ENCODE assay signal across 1 cellular context in the genomic region with DNA sequence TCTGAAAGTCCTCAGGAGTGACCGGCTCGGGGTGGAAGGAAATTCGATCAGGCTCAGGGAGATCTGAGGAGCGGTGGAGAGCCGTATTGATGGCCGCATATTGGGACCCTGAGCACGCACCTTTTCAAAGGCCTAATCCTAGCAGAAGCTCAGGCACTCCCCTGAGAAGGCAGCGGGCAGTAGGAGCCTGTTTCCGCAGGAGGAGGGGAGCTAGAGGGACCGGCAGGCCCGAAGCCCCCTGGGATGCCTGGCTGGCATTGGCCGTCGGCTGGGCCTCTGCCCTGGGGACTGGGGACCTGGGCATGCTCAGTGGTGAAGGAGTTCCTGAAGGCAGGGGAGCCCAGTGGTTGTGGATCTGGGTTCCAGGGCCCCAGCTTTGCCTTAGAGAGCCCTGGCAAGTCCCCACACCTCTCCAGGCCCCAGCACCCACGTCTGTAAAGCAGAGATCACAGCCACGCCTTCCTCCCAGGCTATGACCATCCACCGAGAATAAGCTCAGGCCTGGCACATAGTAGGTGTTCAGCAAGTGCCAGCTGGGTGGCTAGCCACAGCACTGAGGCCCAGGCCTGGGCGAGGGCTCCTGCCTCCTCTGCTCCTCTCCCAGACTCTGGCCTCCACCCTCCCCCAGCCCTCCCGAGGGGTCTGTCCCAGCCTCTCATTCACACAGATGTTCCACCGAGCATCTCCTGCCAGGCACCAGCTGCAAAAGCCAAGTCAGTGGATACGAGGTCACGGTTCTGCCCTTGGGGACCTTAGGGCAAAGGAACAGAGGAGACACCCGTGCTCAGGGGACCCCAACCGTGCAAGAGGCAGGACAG.
TF ChIP-seq lines count a peak whose summit lies in the region.

No MANE protein-coding gene starts in this region.

TF ChIP-seq in GM23338, 12 proteins besides CTCF, POLR2A, EP300 and RAD21 (continued from another document):
- TF ChIP-seq, protein P1, sequence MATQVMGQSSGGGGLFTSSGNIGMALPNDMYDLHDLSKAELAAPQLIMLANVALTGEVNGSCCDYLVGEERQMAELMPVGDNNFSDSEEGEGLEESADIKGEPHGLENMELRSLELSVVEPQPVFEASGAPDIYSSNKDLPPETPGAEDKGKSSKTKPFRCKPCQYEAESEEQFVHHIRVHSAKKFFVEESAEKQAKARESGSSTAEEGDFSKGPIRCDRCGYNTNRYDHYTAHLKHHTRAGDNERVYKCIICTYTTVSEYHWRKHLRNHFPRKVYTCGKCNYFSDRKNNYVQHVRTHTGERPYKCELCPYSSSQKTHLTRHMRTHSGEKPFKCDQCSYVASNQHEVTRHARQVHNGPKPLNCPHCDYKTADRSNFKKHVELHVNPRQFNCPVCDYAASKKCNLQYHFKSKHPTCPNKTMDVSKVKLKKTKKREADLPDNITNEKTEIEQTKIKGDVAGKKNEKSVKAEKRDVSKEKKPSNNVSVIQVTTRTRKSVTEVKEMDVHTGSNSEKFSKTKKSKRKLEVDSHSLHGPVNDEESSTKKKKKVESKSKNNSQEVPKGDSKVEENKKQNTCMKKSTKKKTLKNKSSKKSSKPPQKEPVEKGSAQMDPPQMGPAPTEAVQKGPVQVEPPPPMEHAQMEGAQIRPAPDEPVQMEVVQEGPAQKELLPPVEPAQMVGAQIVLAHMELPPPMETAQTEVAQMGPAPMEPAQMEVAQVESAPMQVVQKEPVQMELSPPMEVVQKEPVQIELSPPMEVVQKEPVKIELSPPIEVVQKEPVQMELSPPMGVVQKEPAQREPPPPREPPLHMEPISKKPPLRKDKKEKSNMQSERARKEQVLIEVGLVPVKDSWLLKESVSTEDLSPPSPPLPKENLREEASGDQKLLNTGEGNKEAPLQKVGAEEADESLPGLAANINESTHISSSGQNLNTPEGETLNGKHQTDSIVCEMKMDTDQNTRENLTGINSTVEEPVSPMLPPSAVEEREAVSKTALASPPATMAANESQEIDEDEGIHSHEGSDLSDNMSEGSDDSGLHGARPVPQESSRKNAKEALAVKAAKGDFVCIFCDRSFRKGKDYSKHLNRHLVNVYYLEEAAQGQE (IDR thresholded peaks at IDR 0.05; ENCODE audit: unreplicated experiment), result no peak
- TF ChIP-seq, protein P2, sequence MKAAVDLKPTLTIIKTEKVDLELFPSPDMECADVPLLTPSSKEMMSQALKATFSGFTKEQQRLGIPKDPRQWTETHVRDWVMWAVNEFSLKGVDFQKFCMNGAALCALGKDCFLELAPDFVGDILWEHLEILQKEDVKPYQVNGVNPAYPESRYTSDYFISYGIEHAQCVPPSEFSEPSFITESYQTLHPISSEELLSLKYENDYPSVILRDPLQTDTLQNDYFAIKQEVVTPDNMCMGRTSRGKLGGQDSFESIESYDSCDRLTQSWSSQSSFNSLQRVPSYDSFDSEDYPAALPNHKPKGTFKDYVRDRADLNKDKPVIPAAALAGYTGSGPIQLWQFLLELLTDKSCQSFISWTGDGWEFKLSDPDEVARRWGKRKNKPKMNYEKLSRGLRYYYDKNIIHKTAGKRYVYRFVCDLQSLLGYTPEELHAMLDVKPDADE (IDR thresholded peaks at IDR 0.05), result no peak
- TF ChIP-seq NANOG (IDR thresholded peaks at IDR 0.05; ENCODE audit: borderline replicate concordance) (no peak), JUNB (IDR thresholded peaks at IDR 0.05; ENCODE audit: unreplicated experiment) (no peak), EZH2 (IDR thresholded peaks at IDR 0.05; ENCODE audit: low read depth, unreplicated experiment) (no peak), STAT1 (IDR thresholded peaks at IDR 0.05; ENCODE audit: unreplicated experiment) (no peak), EZH2phosphoT487 (IDR thresholded peaks at IDR 0.05; ENCODE audit: unreplicated experiment) (no peak), ZNF114 (CRISPR knock-in tag; IDR thresholded peaks at IDR 0.05) (no peak)
